In the genomic region with DNA sequence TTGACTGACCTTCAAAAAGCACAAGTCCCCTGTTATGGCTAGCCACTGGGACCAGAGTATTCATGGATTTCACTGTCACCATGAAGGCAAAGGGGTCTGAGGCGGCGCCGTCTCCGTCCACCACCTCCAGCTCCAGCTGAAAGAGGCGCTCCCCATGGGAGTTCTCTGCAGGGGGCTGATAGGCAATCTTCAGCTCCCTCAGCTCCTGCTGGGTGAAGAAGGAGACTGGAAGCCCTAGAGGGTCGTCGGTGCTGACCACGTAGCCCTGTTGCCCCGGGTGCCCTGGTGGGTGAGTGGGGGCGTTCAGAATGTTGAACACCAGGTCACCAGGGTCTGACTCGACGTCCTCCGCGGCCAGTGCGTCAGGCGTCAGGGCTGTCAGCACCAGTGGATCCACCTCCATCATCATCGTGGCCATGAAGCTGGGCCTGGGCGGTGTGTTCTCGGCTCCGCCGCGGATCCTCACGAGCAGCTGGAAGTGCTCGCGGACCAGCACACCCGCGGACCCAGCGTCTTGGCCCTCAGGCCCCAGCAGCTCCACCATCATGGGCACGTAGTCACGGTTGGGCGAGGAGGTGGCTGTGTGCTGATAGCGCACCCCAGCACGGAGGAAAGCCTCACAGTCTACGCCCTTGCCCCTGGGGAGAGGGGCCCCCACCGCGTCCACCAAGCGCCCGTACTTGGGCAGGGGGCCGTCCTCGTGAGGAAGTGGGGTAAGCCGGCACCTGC, we compare ENCODE assay signal across 14 cellular contexts. TPM values are rescaled to one million over a fixed set of nuclear protein-coding genes. Genes with fewer than 3 reads are reported as not detected.
DNase-seq lines count a peak whose midpoint lies in the region; ATAC-seq and TF ChIP-seq lines count a peak whose summit lies in the region.
"Had no signal": no experiment of that assay in that cellular context is flagged by ENCODE, and none has a peak within 500 bp of the region (broad histone marks: within the 10 kb centered on the region; RNA-seq: fewer than 3 reads in every experiment).

No MANE protein-coding gene starts in this region.

- H3K9me3 Mint-ChIP-seq in GM23338, result peaks cover 9% of the 10 kb centered on the region; the same call in 2 of the 3 replicates
- H3K9me3 Mint-ChIP-seq in WTC11, result peaks cover 14% of the 10 kb centered on the region

- H2AFZ ChIP-seq in GM23338, result peak overlapping the region; percentile 95
- no peak overlapping the region for H2AFZ ChIP-seq in PC-9

- H3K9me2 ChIP-seq in GM23338 (ENCODE audit: insufficient read depth), result peaks cover 14% of the 10 kb centered on the region
- H3K9me2 ChIP-seq in PC-9 (ENCODE audit: insufficient read depth), result no peaks in the 10 kb centered on the region

- H3K4me1 Mint-ChIP-seq in GM23338, result peaks cover 2% of the 10 kb centered on the region; the same call in 1 of the 3 replicates
- H3K4me1 Mint-ChIP-seq in WTC11, result peaks cover 5% of the 10 kb centered on the region; the same call in 1 of the 2 replicates

- H3K79me2 ChIP-seq in GM23338 (replicated peaks; ENCODE audit: insufficient read depth) (no peaks in the 10 kb centered on the region), PC-9 (ENCODE audit: low read depth) (no peaks in the 10 kb centered on the region)

- no peak overlapping the region for H3K9ac ChIP-seq in iPS-15b (ENCODE audit: low read depth, low read length)
- H3K9ac ChIP-seq in skeletal muscle satellite cell (ENCODE audit: low read depth, low read length), result no peak overlapping the region

- POLR2A ChIA-PET in WTC11 (lab: Charles Lee) (no interaction called here), PC-9 (lab: Charles Lee; ENCODE audit: unreplicated experiment) (no interaction called here)

- TF ChIP-seq CTCF in GM23338 (conservative IDR thresholded peaks at IDR 0.05; ENCODE audit: low read depth in 2 of 2) (no peak), WTC11 (IDR thresholded peaks at IDR 0.05) (no peak), PC-9 (conservative IDR thresholded peaks at IDR 0.05) (no peak)

- H3F3A ChIP-seq in GM23338 (replicated peaks; ENCODE audit: low read depth) (no peaks in the 10 kb centered on the region), PC-9 (ENCODE audit: insufficient read depth, low read depth) (no peaks in the 10 kb centered on the region)

- peak overlapping the region; percentile 78 for H3K4me3 Mint-ChIP-seq in GM23338
- peak overlapping the region; percentile 81 for H3K4me3 Mint-ChIP-seq in WTC11

- ATAC-seq in GM23338 (peak; percentile 50), WTC11 (peak; percentile 20), HG02885 (IDR thresholded peaks at IDR 0.05; ENCODE audit: poor library complexity, unreplicated experiment) (no peak)

- DNase-seq in GM23338 (ENCODE audit: low spot score) (peak; percentile 41), WTC11 (ENCODE audit: low spot score) (peak; percentile 22), PC-9 (no peak), nucleus accumbens (lab: John Stamatoyannopoulos, UW) (no peak), OCI-M2 (lab: John Stamatoyannopoulos, UW; ENCODE audit: unreplicated experiment) (no peak)
- DNase-seq: activated CD4-positive, CD25-positive, alpha-beta regulatory T cell; MV-4-11; SHP77; stimulated activated CD4-positive, alpha-beta T cell treated with anti-CD3 and anti-CD28 coated beads, Interleukin-1b, Interleukin-23, amount 100 ng/mL, for 48 hours had no signal

- BruUV-seq in PC-9 (replicated peaks; lab: Mats Ljungman, UMichigan), result no TSS peak

- no peaks in the 10 kb centered on the region for H4K20me1 ChIP-seq in GM23338 (replicated peaks; ENCODE audit: insufficient read depth)
- H4K20me1 ChIP-seq in PC-9 (ENCODE audit: insufficient read depth), result no peaks in the 10 kb centered on the region

- CTCF ChIA-PET in WTC11 (lab: Charles Lee) (no interaction called here), PC-9 (lab: Charles Lee) (no interaction called here)

- no peak overlapping the region for H3K27ac ChIP-seq in GM23338 (ENCODE audit: low read depth)
- no peak overlapping the region for H3K27ac ChIP-seq in PC-9

- H3K36me3 Mint-ChIP-seq in GM23338 (ENCODE audit: low read depth), result no peaks in the 10 kb centered on the region
- no peaks in the 10 kb centered on the region for H3K36me3 Mint-ChIP-seq in WTC11

- no peaks in the 10 kb centered on the region for H3K9me3 ChIP-seq in iPS-15b (ENCODE audit: control insufficient read depth, insufficient read depth, low read length)
- H3K9me3 ChIP-seq in skeletal muscle satellite cell (replicated peaks; ENCODE audit: low read length), result no peaks in the 10 kb centered on the region
- no peaks in the 10 kb centered on the region for H3K9me3 ChIP-seq in PC-9 (ENCODE audit: insufficient read depth, low read depth)

- H3K4me1 ChIP-seq in GM23338 (ENCODE audit: insufficient read depth), result peaks cover 5% of the 10 kb centered on the region; the same call in 1 of the 2 replicates
- no peaks in the 10 kb centered on the region for H3K4me1 ChIP-seq in iPS-15b (ENCODE audit: control insufficient read depth, insufficient read depth, low read length)
- H3K4me1 ChIP-seq in skeletal muscle satellite cell (ENCODE audit: control insufficient read depth, insufficient read depth, low read length), result peaks cover 13% of the 10 kb centered on the region
- H3K4me1 ChIP-seq in PC-9 (replicated peaks; ENCODE audit: insufficient read depth), result no peaks in the 10 kb centered on the region

- intact Hi-C loops in PC-9 (cut with micrococcal nuclease; ENCODE audit: unreplicated experiment), result no loop called here

- H3K4me3 ChIP-seq in GM23338, result peak overlapping the region; percentile 77
- H3K4me3 ChIP-seq in iPS-15b (ENCODE audit: low read depth, low read length), result peak overlapping the region; percentile 61
- peak overlapping the region; percentile 14 for H3K4me3 ChIP-seq in skeletal muscle satellite cell (ENCODE audit: low read length)
- no peak overlapping the region for H3K4me3 ChIP-seq in PC-9

- H3K4me2 ChIP-seq in GM23338 (peak overlapping the region; percentile 97), skeletal muscle satellite cell (ENCODE audit: low read length) (peak overlapping the region; percentile 66), PC-9 (no peak overlapping the region)

- H3K27ac Mint-ChIP-seq in GM23338 (no peak overlapping the region), WTC11 (no peak overlapping the region)

- H3K27me3 ChIP-seq in GM23338 (ENCODE audit: insufficient read depth) (peaks cover 50% of the 10 kb centered on the region), iPS-15b (ENCODE audit: control insufficient read depth, insufficient read depth, low read length) (peaks cover 60% of the 10 kb centered on the region), skeletal muscle satellite cell (ENCODE audit: control insufficient read depth, insufficient read depth, low read length) (peaks cover 74% of the 10 kb centered on the region), PC-9 (ENCODE audit: insufficient read depth, low read depth) (no peaks in the 10 kb centered on the region)

- no peaks in the 10 kb centered on the region for H3K36me3 ChIP-seq in GM23338 (ENCODE audit: insufficient read depth)
- H3K36me3 ChIP-seq in iPS-15b (ENCODE audit: control insufficient read depth, insufficient read depth, low read length), result no peaks in the 10 kb centered on the region
- H3K36me3 ChIP-seq in skeletal muscle satellite cell (ENCODE audit: insufficient read depth, low read length), result no peaks in the 10 kb centered on the region
- H3K36me3 ChIP-seq in PC-9 (ENCODE audit: low read depth), result no peaks in the 10 kb centered on the region

- peaks cover 40% of the 10 kb centered on the region for H3K27me3 Mint-ChIP-seq in GM23338 (ENCODE audit: insufficient read depth, low read depth, poor library complexity)
- H3K27me3 Mint-ChIP-seq in WTC11 (ENCODE audit: low read depth), result peaks cover 61% of the 10 kb centered on the region

TF ChIP-seq in GM23338, 12 proteins besides CTCF, POLR2A, EP300 and RAD21 (continues in another document):
- TF ChIP-seq ZNF331 (CRISPR knock-in tag; IDR thresholded peaks at IDR 0.05; ENCODE audit: low read depth), result no peak
- no peak for TF ChIP-seq ZNF114 (CRISPR knock-in tag; IDR thresholded peaks at IDR 0.05)
- TF ChIP-seq EZH2 (IDR thresholded peaks at IDR 0.05; ENCODE audit: low read depth, unreplicated experiment), result no peak

TF ChIP-seq in WTC11, 78 proteins besides CTCF, POLR2A, EP300 and RAD21:
- TF ChIP-seq, protein P1, sequence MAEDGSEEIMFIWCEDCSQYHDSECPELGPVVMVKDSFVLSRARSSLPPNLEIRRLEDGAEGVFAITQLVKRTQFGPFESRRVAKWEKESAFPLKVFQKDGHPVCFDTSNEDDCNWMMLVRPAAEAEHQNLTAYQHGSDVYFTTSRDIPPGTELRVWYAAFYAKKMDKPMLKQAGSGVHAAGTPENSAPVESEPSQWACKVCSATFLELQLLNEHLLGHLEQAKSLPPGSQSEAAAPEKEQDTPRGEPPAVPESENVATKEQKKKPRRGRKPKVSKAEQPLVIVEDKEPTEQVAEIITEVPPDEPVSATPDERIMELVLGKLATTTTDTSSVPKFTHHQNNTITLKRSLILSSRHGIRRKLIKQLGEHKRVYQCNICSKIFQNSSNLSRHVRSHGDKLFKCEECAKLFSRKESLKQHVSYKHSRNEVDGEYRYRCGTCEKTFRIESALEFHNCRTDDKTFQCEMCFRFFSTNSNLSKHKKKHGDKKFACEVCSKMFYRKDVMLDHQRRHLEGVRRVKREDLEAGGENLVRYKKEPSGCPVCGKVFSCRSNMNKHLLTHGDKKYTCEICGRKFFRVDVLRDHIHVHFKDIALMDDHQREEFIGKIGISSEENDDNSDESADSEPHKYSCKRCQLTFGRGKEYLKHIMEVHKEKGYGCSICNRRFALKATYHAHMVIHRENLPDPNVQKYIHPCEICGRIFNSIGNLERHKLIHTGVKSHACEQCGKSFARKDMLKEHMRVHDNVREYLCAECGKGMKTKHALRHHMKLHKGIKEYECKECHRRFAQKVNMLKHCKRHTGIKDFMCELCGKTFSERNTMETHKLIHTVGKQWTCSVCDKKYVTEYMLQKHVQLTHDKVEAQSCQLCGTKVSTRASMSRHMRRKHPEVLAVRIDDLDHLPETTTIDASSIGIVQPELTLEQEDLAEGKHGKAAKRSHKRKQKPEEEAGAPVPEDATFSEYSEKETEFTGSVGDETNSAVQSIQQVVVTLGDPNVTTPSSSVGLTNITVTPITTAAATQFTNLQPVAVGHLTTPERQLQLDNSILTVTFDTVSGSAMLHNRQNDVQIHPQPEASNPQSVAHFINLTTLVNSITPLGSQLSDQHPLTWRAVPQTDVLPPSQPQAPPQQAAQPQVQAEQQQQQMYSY (CRISPR knock-in tag; IDR thresholded peaks at IDR 0.05), result 0 out of 2 replicates have a peak, but pooled peaks have one; percentile 18
- TF ChIP-seq ATF1 (CRISPR knock-in tag; IDR thresholded peaks at IDR 0.05), result no peak

RNA-seq across cellular contexts. Expression of a gene that starts 1.0 kb away (rescaled TPM):
- 0.07 and 0.08 TPM in 2 replicates for total RNA-seq in GM23338 (2014; rRNA removed; shearing (Covaris generic))
- polyA plus RNA-seq in GM23338 (2016; fragmentation: Nextera tagmentation; extraction: Ambion mirVana), result 0.03 and 0.28 TPM in 2 replicates
- total RNA-seq in WTC11 (2021) (0.07 to 0.15 TPM (median 0.07 TPM) in 3 replicates), PC-9 (2021) (not detected in 2 replicates)
- total RNA-seq in skeletal muscle satellite cell (2012; rRNA removed), result not detected in 2 replicates
- total RNA-seq: fibroblast of lung, NCI-H460 had no signal
- polyA plus RNA-seq: fibroblast of lung had no signal

Comparison
In these comparisons a context has a peak if more than half of its experiments do, and no peak if none do; other contexts are left out.
1. DNase-seq: peak in GM23338 (single experiment) and WTC11 (single experiment); none in PC-9 (0 of 2), nucleus accumbens (0 of 56) and OCI-M2 (single experiment).